Comparison of ENCODE assay signal across 8 cellular contexts in genomic region chr9:62803099-62803498, GRCh38.
DNase-seq lines count a peak whose midpoint lies in the region; ATAC-seq, FAIRE-seq and TF ChIP-seq lines count a peak whose summit lies in the region.
"Not testable (repeated sequence)": the region's sequence is repeated elsewhere in the genome, so short reads cannot be mapped to it uniquely, and the experiment has no call there.

No MANE protein-coding gene starts in this region.

- not testable (repeated sequence) for TF ChIP-seq RAD21 in GM12878 (IDR thresholded peaks at IDR 0.05; ENCODE audit: insufficient read depth, low read depth, low read length)

- SMC1A ChIA-PET in GM12878 (lab: Charles Lee; ENCODE audit: uncharacterized antibody, unreplicated experiment) = interaction anchor here (2.3 kb wide), 1 partner anchor 1015 kb away, joined by 11 read pairs; no protein-coding TSS in a partner anchor

- peaks cover 78% of the 10 kb centered on the region for H3K27me3 ChIP-seq in H7 (ENCODE audit: control insufficient read depth, insufficient read depth, low read length)
- H3K27me3 ChIP-seq in OCI-LY3 (ENCODE audit: low read depth, low read length); GM12878 (replicated peaks in 1 of 2; ENCODE audit: control insufficient read depth in 2 of 2, insufficient read depth in 2 of 2, low read length in 1 of 2): not testable (repeated sequence)
- peaks cover 0 to 15% of the 10 kb centered on the region in 2 donors for H3K27me3 ChIP-seq in naive thymus-derived CD4-positive, alpha-beta T cell (ENCODE audit: control insufficient read depth in 2 of 2, insufficient read depth in 2 of 2, low read length in 2 of 2)

- H4K20me1 ChIP-seq in OCI-LY3 (ENCODE audit: insufficient read depth, low read length); GM12878 (ENCODE audit: control insufficient read depth, insufficient read depth): not testable (repeated sequence)

- not testable (repeated sequence) for H3K36me3 ChIP-seq in H7 (replicated peaks; ENCODE audit: control insufficient read depth, insufficient read depth, low read length); OCI-LY3 (replicated peaks; ENCODE audit: low read depth, low read length); GM12878 (ENCODE audit: control insufficient read depth in 2 of 2, insufficient read depth in 2 of 2, low read length in 1 of 2); naive thymus-derived CD4-positive, alpha-beta T cell (ENCODE audit: control insufficient read depth in 2 of 3, insufficient read depth in 3 of 3, low read length in 3 of 3)

- POLR2A ChIA-PET in activated CD4-positive, alpha-beta T cell treated with anti-CD3 and anti-CD28 coated beads, Interleukin-2, amount 10 ng/mL, durations not matched to agents 7 days and 5 days (lab: Charles Lee); naive thymus-derived CD4-positive, alpha-beta T cell (lab: Charles Lee): not testable (repeated sequence)
- POLR2A ChIA-PET in GM12878 (lab: Charles Lee) = interaction anchor here (1.9 kb wide), 1 partner anchor 1014 kb away, joined by 9 read pairs; no protein-coding TSS in a partner anchor

- H3K4me1 Mint-ChIP-seq in CD14-positive monocyte = peaks cover 53% of the 10 kb centered on the region
- peaks cover 35% of the 10 kb centered on the region for H3K4me1 Mint-ChIP-seq in activated CD4-positive, alpha-beta T cell treated with anti-CD3 and anti-CD28 coated beads, Interleukin-2, amount 10 ng/mL, durations not matched to agents 7 days and 5 days
- H3K4me1 Mint-ChIP-seq in naive thymus-derived CD4-positive, alpha-beta T cell = peaks cover 28 to 41% (median 33%) of the 10 kb centered on the region in 7 donors
- peaks cover 33% of the 10 kb centered on the region for H3K4me1 Mint-ChIP-seq in stimulated activated naive CD8-positive, alpha-beta T cell treated with anti-CD3 and anti-CD28 coated beads, Interleukin-15, Interleukin-2, amounts not matched to agents 100 ng/mL and 50 ng/mL, for 24 hours (ENCODE audit: low read depth)

- H3K27me3 Mint-ChIP-seq in CD14-positive monocyte (ENCODE audit: low read depth in 3 of 3) = peaks cover 43 to 50% (median 45%) of the 10 kb centered on the region in 3 donors
- peaks cover 62% of the 10 kb centered on the region for H3K27me3 Mint-ChIP-seq in activated CD4-positive, alpha-beta T cell treated with anti-CD3 and anti-CD28 coated beads, Interleukin-2, amount 10 ng/mL, durations not matched to agents 7 days and 5 days
- peaks cover 51 to 68% (median 60%) of the 10 kb centered on the region in 5 donors for H3K27me3 Mint-ChIP-seq in naive thymus-derived CD4-positive, alpha-beta T cell
- H3K27me3 Mint-ChIP-seq in stimulated activated naive CD8-positive, alpha-beta T cell treated with anti-CD3 and anti-CD28 coated beads, Interleukin-15, Interleukin-2, amounts not matched to agents 100 ng/mL and 50 ng/mL, for 24 hours = peaks cover 43% of the 10 kb centered on the region

- peak overlapping the region in 1 of 7 donors; percentile 12 for H3K27ac Mint-ChIP-seq in CD14-positive monocyte
- H3K27ac Mint-ChIP-seq in activated CD4-positive, alpha-beta T cell treated with anti-CD3 and anti-CD28 coated beads, Interleukin-2, amount 10 ng/mL, durations not matched to agents 7 days and 5 days = not testable (repeated sequence)
- H3K27ac Mint-ChIP-seq in naive thymus-derived CD4-positive, alpha-beta T cell = peak overlapping the region in 1 of 9 donors; percentile 2
- peak overlapping the region; percentile 71 for H3K27ac Mint-ChIP-seq in stimulated activated naive CD8-positive, alpha-beta T cell treated with anti-CD3 and anti-CD28 coated beads, Interleukin-15, Interleukin-2, amounts not matched to agents 100 ng/mL and 50 ng/mL, for 24 hours

- RAD21 ChIA-PET in GM12878 (lab: Charles Lee; ENCODE audit: unreplicated experiment) = interaction anchor here (1.3 to 1.9 kb wide), 2 partner anchors 35 to 1014 kb away, joined by 4 to 20 read pairs; no protein-coding TSS in a partner anchor

- TSS peak; percentile 62 for BruUV-seq in GM12878 (replicated peaks; lab: Mats Ljungman, UMichigan)

- not testable (repeated sequence) for TF ChIP-seq EP300 in GM12878 (IDR thresholded peaks at IDR 0.05; ENCODE audit: borderline replicate concordance in 1 of 2, control insufficient read depth in 1 of 2, low read depth in 2 of 2, low read length in 2 of 2)

- not testable (repeated sequence) for H3K4me3 ChIP-seq in H7 (ENCODE audit: insufficient read depth, low read depth, low read length); naive thymus-derived CD4-positive, alpha-beta T cell (ENCODE audit: low read length)
- peak overlapping the region; percentile 79 for H3K4me3 ChIP-seq in OCI-LY3 (ENCODE audit: low read length)
- H3K4me3 ChIP-seq in GM12878 = peak overlapping the region; percentile 79
- peak overlapping the region; percentile 63 for H3K4me3 ChIP-seq in fibroblast of pulmonary artery (replicated peaks; ENCODE audit: low read depth, low read length)

- H3K4me2 ChIP-seq in OCI-LY3 (ENCODE audit: low read length) (peak overlapping the region; percentile 50), GM12878 (ENCODE audit: control insufficient read depth, insufficient read depth) (peak overlapping the region; percentile 58)

- not testable (repeated sequence) for H3K9me3 ChIP-seq in OCI-LY3 (ENCODE audit: insufficient read depth, low read length); GM12878 (replicated peaks; ENCODE audit: control insufficient read depth, insufficient read depth, low read length); naive thymus-derived CD4-positive, alpha-beta T cell (ENCODE audit: control insufficient read depth in 2 of 3, low read length in 3 of 3)

- H3K4me3 Mint-ChIP-seq in CD14-positive monocyte = peak overlapping the region; percentile 82 to 96
- H3K4me3 Mint-ChIP-seq in activated CD4-positive, alpha-beta T cell treated with anti-CD3 and anti-CD28 coated beads, Interleukin-2, amount 10 ng/mL, durations not matched to agents 7 days and 5 days = peak overlapping the region; percentile 25
- peak overlapping the region; percentile 0 to 79 (median 58) for H3K4me3 Mint-ChIP-seq in naive thymus-derived CD4-positive, alpha-beta T cell
- H3K4me3 Mint-ChIP-seq in stimulated activated naive CD8-positive, alpha-beta T cell treated with anti-CD3 and anti-CD28 coated beads, Interleukin-15, Interleukin-2, amounts not matched to agents 100 ng/mL and 50 ng/mL, for 24 hours = peak overlapping the region; percentile 71

- H3K9me3 Mint-ChIP-seq in CD14-positive monocyte = peaks cover 0 to 29% (median 12%) of the 10 kb centered on the region in 7 donors
- H3K9me3 Mint-ChIP-seq in activated CD4-positive, alpha-beta T cell treated with anti-CD3 and anti-CD28 coated beads, Interleukin-2, amount 10 ng/mL, durations not matched to agents 7 days and 5 days; stimulated activated naive CD8-positive, alpha-beta T cell treated with anti-CD3 and anti-CD28 coated beads, Interleukin-15, Interleukin-2, amounts not matched to agents 100 ng/mL and 50 ng/mL, for 24 hours: not testable (repeated sequence)
- H3K9me3 Mint-ChIP-seq in naive thymus-derived CD4-positive, alpha-beta T cell = peaks cover 0 to 25% (median 9%) of the 10 kb centered on the region in 11 donors

- not testable (repeated sequence) for DNase-seq in CD14-positive monocyte (ENCODE audit: low spot score); activated CD4-positive, alpha-beta T cell treated with anti-CD3 and anti-CD28 coated beads, Interleukin-2, amount 10 ng/mL, durations not matched to agents 7 days and 5 days; GM12878 (ENCODE audit: low read depth, low spot score); fibroblast of pulmonary artery (ENCODE audit: low read depth); naive thymus-derived CD4-positive, alpha-beta T cell
- DNase-seq in H7 = peak; percentile 2

- H3K4me1 ChIP-seq in OCI-LY3 (ENCODE audit: low read length) = peaks cover 19% of the 10 kb centered on the region
- H3K4me1 ChIP-seq in GM12878 (ENCODE audit: control insufficient read depth, insufficient read depth, low read length) = not testable (repeated sequence)
- peaks cover 3 to 14% of the 10 kb centered on the region in 2 donors for H3K4me1 ChIP-seq in naive thymus-derived CD4-positive, alpha-beta T cell (ENCODE audit: control insufficient read depth in 2 of 2, insufficient read depth in 2 of 2, low read length in 2 of 2)

- peak overlapping the region; percentile 87 for H3K9ac ChIP-seq in OCI-LY3 (ENCODE audit: low read length)
- peak overlapping the region; percentile 70 for H3K9ac ChIP-seq in GM12878 (ENCODE audit: control insufficient read depth, insufficient read depth, low read length)

- H3K36me3 Mint-ChIP-seq in CD14-positive monocyte = peaks cover 24 to 26% of the 10 kb centered on the region in 2 donors
- peaks cover 15% of the 10 kb centered on the region for H3K36me3 Mint-ChIP-seq in activated CD4-positive, alpha-beta T cell treated with anti-CD3 and anti-CD28 coated beads, Interleukin-2, amount 10 ng/mL, durations not matched to agents 7 days and 5 days (ENCODE audit: low read depth)
- peaks cover 0 to 17% (median 2%) of the 10 kb centered on the region in 5 donors for H3K36me3 Mint-ChIP-seq in naive thymus-derived CD4-positive, alpha-beta T cell
- H3K36me3 Mint-ChIP-seq in stimulated activated naive CD8-positive, alpha-beta T cell treated with anti-CD3 and anti-CD28 coated beads, Interleukin-15, Interleukin-2, amounts not matched to agents 100 ng/mL and 50 ng/mL, for 24 hours (ENCODE audit: low read depth) = not testable (repeated sequence)

- peaks cover 18% of the 10 kb centered on the region; the same call in 1 of the 2 replicates for H3K79me2 ChIP-seq in OCI-LY3 (ENCODE audit: low read length)
- H3K79me2 ChIP-seq in GM12878 (ENCODE audit: control insufficient read depth, insufficient read depth, low read length) = peaks cover 42% of the 10 kb centered on the region

- TF ChIP-seq POLR2A in GM12878 (IDR thresholded peaks at IDR 0.05; ENCODE audit: low read depth, low read length) = not testable (repeated sequence)

- in situ Hi-C loops in GM12878 (cut with MboI) = not testable (repeated sequence)

- not testable (repeated sequence) for TF ChIP-seq CTCF in CD14-positive monocyte (IDR thresholded peaks at IDR 0.05); OCI-LY3 (IDR thresholded peaks at IDR 0.05; ENCODE audit: low read depth, low read length); GM12878 (IDR thresholded peaks at IDR 0.05 in 2 of 3, conservative IDR thresholded peaks at IDR 0.05 in 1 of 3; ENCODE audit: control insufficient read depth in 2 of 3, extremely low read depth in 1 of 3, insufficient read depth in 1 of 3, low read depth in 3 of 3, low read length in 3 of 3); fibroblast of pulmonary artery (IDR thresholded peaks at IDR 0.05; ENCODE audit: low read length, missing control alignments)

- not testable (repeated sequence) for H2AFZ ChIP-seq in OCI-LY3 (ENCODE audit: low read depth, low read length)
- H2AFZ ChIP-seq in GM12878 (ENCODE audit: control insufficient read depth, low read depth, low read length) = peak overlapping the region; percentile 37; the same call in 1 of the 2 replicates

- not testable (repeated sequence) for FAIRE-seq in GM12878 (lab: Jason Lieb, UNC)

- ATAC-seq in GM12878; naive thymus-derived CD4-positive, alpha-beta T cell: not testable (repeated sequence)

- CTCF ChIA-PET in activated CD4-positive, alpha-beta T cell treated with anti-CD3 and anti-CD28 coated beads, Interleukin-2, amount 10 ng/mL, durations not matched to agents 7 days and 5 days (lab: Charles Lee) = interaction anchor here (1.2 kb wide), 1 partner anchor 1014 kb away, joined by 3 read pairs; no protein-coding TSS in a partner anchor
- CTCF ChIA-PET in GM12878 (lab: Yijun Ruan, JAX) = interaction anchor here (1.2 kb wide), 1 partner anchor 1014 kb away, joined by 8 read pairs; no protein-coding TSS in a partner anchor
- CTCF ChIA-PET in naive thymus-derived CD4-positive, alpha-beta T cell (lab: Charles Lee) = not testable (repeated sequence)

- intact Hi-C loops in CD14-positive monocyte (cut with micrococcal nuclease); GM12878 (cut with micrococcal nuclease; ENCODE audit: unreplicated experiment); naive thymus-derived CD4-positive, alpha-beta T cell (cut with micrococcal nuclease): not testable (repeated sequence)

- WGBS in GM12878 (ENCODE audit: insufficient coverage, insufficient replicate concordance, low lambda C conversion rate, missing lambda C conversion rate) = 5% methylated on average over 2 of the region's 2 CpGs

- H3K27ac ChIP-seq in OCI-LY3 (ENCODE audit: low read length); naive thymus-derived CD4-positive, alpha-beta T cell (ENCODE audit: low read depth, low read length): not testable (repeated sequence)
- H3K27ac ChIP-seq in GM12878 (ENCODE audit: control insufficient read depth, insufficient read depth) = 0 out of 2 replicates have a peak overlapping the region, but pooled peaks have one; percentile 9

Comparison
In these comparisons a context has a peak if more than half of its experiments do, and no peak if none do; other contexts are left out.
1. H3K4me3 Mint-ChIP-seq: peak in every context shown above with its lines; median percentile 89 in CD14-positive monocyte; 71 in stimulated activated naive CD8-positive, alpha-beta T cell treated with anti-CD3 and anti-CD28 coated beads, Interleukin-15, Interleukin-2, amounts not matched to agents 100 ng/mL and 50 ng/mL, for 24 hours; 58 in naive thymus-derived CD4-positive, alpha-beta T cell; 25 in activated CD4-positive, alpha-beta T cell treated with anti-CD3 and anti-CD28 coated beads, Interleukin-2, amount 10 ng/mL, durations not matched to agents 7 days and 5 days.